ENCODE assay signal across 1 cellular context in the genomic region with DNA sequence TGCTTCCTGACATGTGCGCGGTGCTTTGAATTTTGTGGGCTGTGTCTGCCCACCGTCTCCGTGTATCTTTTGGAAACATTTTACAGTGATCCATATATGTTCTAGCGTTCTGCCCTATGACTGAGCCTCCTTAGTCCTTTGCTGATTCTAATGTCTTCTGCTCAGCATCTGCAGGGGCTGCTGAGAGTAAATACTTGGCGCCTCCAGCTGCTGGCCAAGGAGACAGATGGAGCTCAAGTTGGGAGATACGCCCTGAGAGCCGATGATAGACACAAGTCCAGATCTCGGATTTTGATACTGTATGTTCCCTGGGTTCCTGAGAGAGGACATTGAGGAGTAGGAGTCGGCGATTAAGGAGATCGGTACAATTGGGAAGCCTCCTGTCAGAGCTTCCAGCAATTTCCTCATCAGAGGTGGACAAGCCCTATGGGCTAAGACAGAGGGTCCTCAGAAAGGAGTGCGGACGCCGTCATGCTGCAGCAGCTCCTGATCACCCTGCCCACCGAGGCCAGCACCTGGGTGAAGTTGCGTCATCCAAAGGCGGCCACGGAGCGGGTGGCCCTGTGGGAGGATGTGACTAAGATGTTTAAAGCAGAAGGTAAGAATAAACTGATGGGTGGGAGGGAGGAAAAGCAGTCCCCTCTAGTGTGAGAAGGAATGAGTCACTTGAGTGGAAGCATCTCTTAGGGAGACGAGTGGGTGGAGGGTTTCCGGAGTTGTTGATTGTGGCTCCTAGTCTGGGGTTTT.
A peak's percentile ranks its signal among the peaks of the same experiment; 100 is the strongest.
TF ChIP-seq lines count a peak whose summit lies in the region.

No MANE protein-coding gene starts in this region.

TF ChIP-seq in HepG2, 621 proteins besides CTCF, POLR2A, EP300 and RAD21 (continued from another document and continues in another):
- TF ChIP-seq, protein P1, sequence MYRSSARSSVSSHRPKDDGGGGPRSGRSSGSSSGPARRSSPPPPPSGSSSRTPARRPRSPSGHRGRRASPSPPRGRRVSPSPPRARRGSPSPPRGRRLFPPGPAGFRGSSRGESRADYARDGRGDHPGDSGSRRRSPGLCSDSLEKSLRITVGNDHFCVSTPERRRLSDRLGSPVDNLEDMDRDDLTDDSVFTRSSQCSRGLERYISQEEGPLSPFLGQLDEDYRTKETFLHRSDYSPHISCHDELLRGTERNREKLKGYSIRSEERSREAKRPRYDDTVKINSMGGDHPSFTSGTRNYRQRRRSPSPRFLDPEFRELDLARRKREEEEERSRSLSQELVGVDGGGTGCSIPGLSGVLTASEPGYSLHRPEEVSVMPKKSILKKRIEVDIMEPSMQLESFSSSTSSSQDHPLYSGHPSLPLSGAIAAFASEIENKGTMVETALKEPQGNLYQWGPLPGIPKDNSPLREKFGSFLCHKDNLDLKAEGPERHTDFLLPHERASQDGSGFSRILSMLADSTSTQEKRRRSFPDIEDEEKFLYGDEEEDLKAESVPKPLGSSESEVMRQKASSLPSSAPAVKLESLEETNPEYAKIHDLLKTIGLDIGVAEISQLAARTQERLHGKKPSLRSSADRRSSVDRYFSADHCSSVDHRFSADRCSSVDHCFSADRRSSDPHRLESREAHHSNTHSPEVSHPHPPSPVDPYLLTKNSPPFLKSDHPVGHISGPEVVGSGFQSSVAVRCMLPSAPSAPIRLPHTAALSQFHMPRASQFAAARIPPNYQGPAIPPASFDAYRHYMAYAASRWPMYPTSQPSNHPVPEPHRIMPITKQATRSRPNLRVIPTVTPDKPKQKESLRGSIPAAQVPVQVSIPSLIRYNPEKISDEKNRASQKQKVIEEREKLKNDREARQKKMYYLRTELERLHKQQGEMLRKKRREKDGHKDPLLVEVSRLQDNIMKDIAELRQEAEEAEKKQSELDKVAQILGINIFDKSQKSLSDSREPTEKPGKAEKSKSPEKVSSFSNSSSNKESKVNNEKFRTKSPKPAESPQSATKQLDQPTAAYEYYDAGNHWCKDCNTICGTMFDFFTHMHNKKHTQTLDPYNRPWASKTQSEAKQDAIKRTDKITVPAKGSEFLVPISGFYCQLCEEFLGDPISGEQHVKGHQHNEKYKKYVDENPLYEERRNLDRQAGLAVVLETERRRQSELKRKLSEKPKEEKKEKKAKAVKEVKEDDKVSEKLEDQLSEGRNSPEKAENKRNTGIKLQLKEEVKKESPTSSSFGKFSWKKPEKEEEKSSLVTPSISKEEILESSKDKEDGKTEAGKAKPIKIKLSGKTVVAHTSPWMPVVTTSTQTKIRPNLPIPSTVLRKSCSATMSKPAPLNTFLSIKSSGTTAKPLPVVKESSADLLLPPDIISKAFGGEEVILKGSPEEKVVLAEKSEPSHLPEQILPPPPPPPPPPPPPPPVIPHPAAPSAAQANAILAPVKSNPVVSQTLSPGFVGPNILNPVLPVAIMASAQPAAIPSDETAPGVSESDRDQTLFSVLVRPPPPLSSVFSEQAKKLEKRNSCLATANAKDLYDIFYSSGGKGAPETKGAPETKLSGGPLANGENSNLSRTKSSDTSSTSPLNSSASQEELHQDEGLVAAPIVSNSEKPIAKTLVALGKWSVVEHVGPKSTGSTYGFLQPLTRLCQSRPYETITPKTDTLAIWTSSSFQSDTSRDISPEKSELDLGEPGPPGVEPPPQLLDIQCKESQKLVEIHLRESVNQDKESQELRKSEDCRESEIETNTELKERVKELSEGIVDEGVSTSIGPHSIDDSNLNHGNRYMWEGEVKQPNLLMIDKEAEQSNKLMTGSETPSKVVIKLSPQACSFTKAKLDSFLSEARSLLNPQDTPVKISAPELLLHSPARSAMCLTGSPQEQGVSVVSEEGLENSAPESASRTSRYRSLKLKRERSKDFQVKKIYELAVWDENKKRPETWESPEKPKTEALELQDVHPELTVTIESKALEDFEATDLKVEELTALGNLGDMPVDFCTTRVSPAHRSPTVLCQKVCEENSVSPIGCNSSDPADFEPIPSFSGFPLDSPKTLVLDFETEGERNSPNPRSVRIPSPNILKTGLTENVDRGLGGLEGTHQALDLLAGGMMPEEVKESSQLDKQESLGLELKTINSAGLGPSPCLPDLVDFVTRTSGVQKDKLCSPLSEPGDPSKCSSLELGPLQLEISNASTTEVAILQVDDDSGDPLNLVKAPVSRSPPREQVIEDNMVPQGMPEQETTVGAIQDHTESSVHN (CRISPR knock-in tag; IDR thresholded peaks at IDR 0.05) = 0 out of 2 replicates have a peak, but pooled peaks have one; percentile 45
- TF ChIP-seq NR3C1 (CRISPR knock-in tag; IDR thresholded peaks at IDR 0.05) = no peak
- 0 out of 2 replicates have a peak, but pooled peaks have one; percentile 33 for TF ChIP-seq ZNF891 (CRISPR knock-in tag; IDR thresholded peaks at IDR 0.05)
- TF ChIP-seq, protein P2, sequence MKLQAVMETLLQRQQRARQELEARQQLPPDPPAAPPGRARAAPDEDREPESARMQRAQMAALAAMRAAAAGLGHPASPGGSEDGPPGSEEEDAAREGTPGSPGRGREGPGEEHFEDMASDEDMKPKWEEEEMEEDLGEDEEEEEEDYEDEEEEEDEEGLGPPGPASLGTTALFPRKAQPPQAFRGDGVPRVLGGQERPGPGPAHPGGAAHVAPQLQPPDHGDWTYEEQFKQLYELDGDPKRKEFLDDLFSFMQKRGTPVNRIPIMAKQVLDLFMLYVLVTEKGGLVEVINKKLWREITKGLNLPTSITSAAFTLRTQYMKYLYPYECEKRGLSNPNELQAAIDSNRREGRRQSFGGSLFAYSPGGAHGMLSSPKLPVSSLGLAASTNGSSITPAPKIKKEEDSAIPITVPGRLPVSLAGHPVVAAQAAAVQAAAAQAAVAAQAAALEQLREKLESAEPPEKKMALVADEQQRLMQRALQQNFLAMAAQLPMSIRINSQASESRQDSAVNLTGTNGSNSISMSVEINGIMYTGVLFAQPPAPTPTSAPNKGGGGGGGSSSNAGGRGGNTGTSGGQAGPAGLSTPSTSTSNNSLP (IDR thresholded peaks at IDR 0.05; ENCODE audit: low read depth, low read length) = no peak; the same call in 1 of the 2 replicates
- TF ChIP-seq CREM (IDR thresholded peaks at IDR 0.05) = 0 out of 2 replicates have a peak, but pooled peaks have one; percentile 2
- TF ChIP-seq CREM (CRISPR knock-in tag; IDR thresholded peaks at IDR 0.05) = no peak
- 0 out of 2 replicates have a peak, but pooled peaks have one; percentile 29 for TF ChIP-seq ZNF772 (CRISPR knock-in tag; IDR thresholded peaks at IDR 0.05)
- TF ChIP-seq, protein P3, sequence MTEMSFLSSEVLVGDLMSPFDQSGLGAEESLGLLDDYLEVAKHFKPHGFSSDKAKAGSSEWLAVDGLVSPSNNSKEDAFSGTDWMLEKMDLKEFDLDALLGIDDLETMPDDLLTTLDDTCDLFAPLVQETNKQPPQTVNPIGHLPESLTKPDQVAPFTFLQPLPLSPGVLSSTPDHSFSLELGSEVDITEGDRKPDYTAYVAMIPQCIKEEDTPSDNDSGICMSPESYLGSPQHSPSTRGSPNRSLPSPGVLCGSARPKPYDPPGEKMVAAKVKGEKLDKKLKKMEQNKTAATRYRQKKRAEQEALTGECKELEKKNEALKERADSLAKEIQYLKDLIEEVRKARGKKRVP (CRISPR knock-in tag; IDR thresholded peaks at IDR 0.05) = peak; percentile 55 to 98; a peak in 3 of 4 replicates
- no peak for TF ChIP-seq ZNF232 (CRISPR knock-in tag; IDR thresholded peaks at IDR 0.05; ENCODE audit: borderline replicate concordance)
- no peak for TF ChIP-seq FOXA1 (IDR thresholded peaks at IDR 0.05)
- no peak for TF ChIP-seq FOXA1 (CRISPR knock-in tag; IDR thresholded peaks at IDR 0.05)
- TF ChIP-seq ESRRA (CRISPR knock-in tag; IDR thresholded peaks at IDR 0.05; ENCODE audit: low read depth) = no peak
- peak; percentile 37; the same call in 1 of the 2 replicates for TF ChIP-seq ZNF224 (CRISPR knock-in tag; IDR thresholded peaks at IDR 0.05)
- TF ChIP-seq ZFY (CRISPR knock-in tag; IDR thresholded peaks at IDR 0.05) = 0 out of 2 replicates have a peak, but pooled peaks have one; percentile 39
- TF ChIP-seq, protein P4, sequence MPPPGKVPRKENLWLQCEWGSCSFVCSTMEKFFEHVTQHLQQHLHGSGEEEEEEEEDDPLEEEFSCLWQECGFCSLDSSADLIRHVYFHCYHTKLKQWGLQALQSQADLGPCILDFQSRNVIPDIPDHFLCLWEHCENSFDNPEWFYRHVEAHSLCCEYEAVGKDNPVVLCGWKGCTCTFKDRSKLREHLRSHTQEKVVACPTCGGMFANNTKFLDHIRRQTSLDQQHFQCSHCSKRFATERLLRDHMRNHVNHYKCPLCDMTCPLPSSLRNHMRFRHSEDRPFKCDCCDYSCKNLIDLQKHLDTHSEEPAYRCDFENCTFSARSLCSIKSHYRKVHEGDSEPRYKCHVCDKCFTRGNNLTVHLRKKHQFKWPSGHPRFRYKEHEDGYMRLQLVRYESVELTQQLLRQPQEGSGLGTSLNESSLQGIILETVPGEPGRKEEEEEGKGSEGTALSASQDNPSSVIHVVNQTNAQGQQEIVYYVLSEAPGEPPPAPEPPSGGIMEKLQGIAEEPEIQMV (CRISPR knock-in tag; IDR thresholded peaks at IDR 0.05; ENCODE audit: low read depth) = 0 out of 2 replicates have a peak, but pooled peaks have one; percentile 37
- TF ChIP-seq, protein P5, sequence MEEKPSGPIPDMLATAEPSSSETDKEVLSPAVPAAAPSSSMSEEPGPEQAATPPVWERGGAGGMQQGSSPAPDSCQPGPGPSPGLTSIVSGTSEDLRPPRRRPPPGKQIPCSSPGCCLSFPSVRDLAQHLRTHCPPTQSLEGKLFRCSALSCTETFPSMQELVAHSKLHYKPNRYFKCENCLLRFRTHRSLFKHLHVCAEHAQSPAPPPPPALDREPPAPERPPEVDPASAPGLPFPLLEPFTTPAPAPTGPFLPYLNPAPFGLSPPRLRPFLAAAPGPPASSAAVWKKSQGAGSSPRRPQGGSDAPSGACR (CRISPR knock-in tag; IDR thresholded peaks at IDR 0.05) = no peak
- peak; percentile 39; the same call in 1 of the 2 replicates for TF ChIP-seq ZNF292 (CRISPR knock-in tag; IDR thresholded peaks at IDR 0.05; ENCODE audit: borderline replicate concordance, low read depth)
- 0 out of 2 replicates have a peak, but pooled peaks have one; percentile 34 for TF ChIP-seq ZNF12 (CRISPR knock-in tag; IDR thresholded peaks at IDR 0.05)
- TF ChIP-seq, protein P6, sequence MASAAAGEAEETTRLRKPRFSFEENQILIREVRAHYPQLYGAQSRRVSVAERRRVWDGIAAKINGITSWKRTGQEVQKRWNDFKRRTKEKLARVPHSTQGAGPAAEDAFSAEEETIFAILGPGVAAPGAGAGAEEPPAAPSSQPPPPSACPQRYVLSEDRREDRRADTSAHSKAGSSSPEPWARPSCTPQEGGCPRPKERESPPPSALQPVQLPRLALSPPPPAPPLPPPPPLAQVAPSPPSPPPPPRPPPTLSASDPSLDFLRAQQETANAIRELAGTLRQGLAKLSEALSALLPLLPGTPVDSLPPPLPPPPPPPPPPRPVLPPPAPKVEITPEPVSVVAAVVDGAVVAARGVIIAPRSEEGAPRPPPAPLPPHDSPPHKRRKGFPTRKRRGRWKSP (CRISPR knock-in tag; IDR thresholded peaks at IDR 0.05) = no peak
- TF ChIP-seq, protein P7, sequence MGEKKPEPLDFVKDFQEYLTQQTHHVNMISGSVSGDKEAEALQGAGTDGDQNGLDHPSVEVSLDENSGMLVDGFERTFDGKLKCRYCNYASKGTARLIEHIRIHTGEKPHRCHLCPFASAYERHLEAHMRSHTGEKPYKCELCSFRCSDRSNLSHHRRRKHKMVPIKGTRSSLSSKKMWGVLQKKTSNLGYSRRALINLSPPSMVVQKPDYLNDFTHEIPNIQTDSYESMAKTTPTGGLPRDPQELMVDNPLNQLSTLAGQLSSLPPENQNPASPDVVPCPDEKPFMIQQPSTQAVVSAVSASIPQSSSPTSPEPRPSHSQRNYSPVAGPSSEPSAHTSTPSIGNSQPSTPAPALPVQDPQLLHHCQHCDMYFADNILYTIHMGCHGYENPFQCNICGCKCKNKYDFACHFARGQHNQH (CRISPR knock-in tag; IDR thresholded peaks at IDR 0.05) = peak; percentile 31; the same call in 1 of the 2 replicates
- TF ChIP-seq, protein P8, sequence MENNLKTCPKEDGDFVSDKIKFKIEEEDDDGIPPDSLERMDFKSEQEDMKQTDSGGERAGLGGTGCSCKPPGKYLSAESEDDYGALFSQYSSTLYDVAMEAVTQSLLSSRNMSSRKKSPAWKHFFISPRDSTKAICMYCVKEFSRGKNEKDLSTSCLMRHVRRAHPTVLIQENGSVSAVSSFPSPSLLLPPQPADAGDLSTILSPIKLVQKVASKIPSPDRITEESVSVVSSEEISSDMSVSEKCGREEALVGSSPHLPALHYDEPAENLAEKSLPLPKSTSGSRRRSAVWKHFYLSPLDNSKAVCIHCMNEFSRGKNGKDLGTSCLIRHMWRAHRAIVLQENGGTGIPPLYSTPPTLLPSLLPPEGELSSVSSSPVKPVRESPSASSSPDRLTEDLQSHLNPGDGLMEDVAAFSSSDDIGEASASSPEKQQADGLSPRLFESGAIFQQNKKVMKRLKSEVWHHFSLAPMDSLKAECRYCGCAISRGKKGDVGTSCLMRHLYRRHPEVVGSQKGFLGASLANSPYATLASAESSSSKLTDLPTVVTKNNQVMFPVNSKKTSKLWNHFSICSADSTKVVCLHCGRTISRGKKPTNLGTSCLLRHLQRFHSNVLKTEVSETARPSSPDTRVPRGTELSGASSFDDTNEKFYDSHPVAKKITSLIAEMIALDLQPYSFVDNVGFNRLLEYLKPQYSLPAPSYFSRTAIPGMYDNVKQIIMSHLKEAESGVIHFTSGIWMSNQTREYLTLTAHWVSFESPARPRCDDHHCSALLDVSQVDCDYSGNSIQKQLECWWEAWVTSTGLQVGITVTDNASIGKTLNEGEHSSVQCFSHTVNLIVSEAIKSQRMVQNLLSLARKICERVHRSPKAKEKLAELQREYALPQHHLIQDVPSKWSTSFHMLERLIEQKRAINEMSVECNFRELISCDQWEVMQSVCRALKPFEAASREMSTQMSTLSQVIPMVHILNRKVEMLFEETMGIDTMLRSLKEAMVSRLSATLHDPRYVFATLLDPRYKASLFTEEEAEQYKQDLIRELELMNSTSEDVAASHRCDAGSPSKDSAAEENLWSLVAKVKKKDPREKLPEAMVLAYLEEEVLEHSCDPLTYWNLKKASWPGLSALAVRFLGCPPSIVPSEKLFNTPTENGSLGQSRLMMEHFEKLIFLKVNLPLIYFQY (CRISPR knock-in tag; IDR thresholded peaks at IDR 0.05; ENCODE audit: borderline replicate concordance) = no peak
- peak; percentile 64; the same call in 1 of the 2 replicates for TF ChIP-seq KMT2A (CRISPR knock-in tag; IDR thresholded peaks at IDR 0.05)
- no peak for TF ChIP-seq NBN (conservative IDR thresholded peaks at IDR 0.05)
- TF ChIP-seq, protein P9, sequence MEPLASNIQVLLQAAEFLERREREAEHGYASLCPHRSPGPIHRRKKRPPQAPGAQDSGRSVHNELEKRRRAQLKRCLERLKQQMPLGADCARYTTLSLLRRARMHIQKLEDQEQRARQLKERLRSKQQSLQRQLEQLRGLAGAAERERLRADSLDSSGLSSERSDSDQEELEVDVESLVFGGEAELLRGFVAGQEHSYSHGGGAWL (CRISPR knock-in tag; IDR thresholded peaks at IDR 0.05) = peak; percentile 39; the same call in 1 of the 2 replicates
- 0 out of 2 replicates have a peak, but pooled peaks have one; percentile 38 for TF ChIP-seq GATAD1 (CRISPR knock-in tag; IDR thresholded peaks at IDR 0.05)
- TF ChIP-seq, protein P10, sequence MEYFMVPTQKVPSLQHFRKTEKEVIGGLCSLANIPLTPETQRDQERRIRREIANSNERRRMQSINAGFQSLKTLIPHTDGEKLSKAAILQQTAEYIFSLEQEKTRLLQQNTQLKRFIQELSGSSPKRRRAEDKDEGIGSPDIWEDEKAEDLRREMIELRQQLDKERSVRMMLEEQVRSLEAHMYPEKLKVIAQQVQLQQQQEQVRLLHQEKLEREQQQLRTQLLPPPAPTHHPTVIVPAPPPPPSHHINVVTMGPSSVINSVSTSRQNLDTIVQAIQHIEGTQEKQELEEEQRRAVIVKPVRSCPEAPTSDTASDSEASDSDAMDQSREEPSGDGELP (IDR thresholded peaks at IDR 0.05; ENCODE audit: borderline replicate concordance, low read depth) = peak; percentile 38; the same call in 1 of the 2 replicates
- peak; percentile 33; the same call in 1 of the 2 replicates for TF ChIP-seq CBX5 (CRISPR knock-in tag; IDR thresholded peaks at IDR 0.05; ENCODE audit: borderline replicate concordance)
- peak; percentile 77 for TF ChIP-seq ZSCAN21 (CRISPR knock-in tag; IDR thresholded peaks at IDR 0.05; ENCODE audit: borderline replicate concordance)
- TF ChIP-seq SIN3A (IDR thresholded peaks at IDR 0.05; ENCODE audit: borderline replicate concordance, low read depth, low read length) = peak; percentile 84; the same call in 1 of the 2 replicates
- TF ChIP-seq ZNF790 (CRISPR knock-in tag; IDR thresholded peaks at IDR 0.05; ENCODE audit: borderline replicate concordance) = no peak
